25 cellular contexts compared by ENCODE assay signal in the genomic region with DNA sequence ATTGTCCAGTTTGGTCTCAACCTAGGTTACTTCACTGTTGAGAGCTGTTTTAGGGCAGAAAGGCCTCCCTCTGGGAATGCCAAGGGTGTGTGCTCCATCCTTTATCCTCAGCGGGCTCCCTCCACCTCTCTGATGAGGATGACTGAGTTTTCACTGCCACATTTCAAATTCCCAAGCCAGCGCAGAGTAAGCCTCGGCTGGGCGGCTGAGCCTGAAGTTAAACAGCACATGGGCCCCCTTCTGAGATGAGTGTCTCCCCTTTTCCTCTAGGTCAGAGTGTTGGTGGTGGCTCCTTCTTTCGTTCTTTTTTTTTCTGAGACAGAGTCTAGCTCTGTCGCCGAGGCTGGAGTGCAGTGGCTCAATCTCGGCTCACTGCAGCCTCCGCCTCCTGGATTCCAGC. TPM values are rescaled to one million over a fixed set of nuclear protein-coding genes. Genes with fewer than 3 reads are reported as not detected.
"Had no signal": no experiment of that assay in that cellular context is flagged by ENCODE, and none has a peak within 500 bp of the region (broad histone marks: within the 10 kb centered on the region; RNA-seq: fewer than 3 reads in every experiment).

No MANE protein-coding gene starts in this region.

- FAIRE-seq: colon, endothelial cell of umbilical vein, frontal cortex had no signal

- H2AFZ ChIP-seq: hepatocyte had no signal

- H3K4me3 ChIP-seq: coronary artery, dorsolateral prefrontal cortex, esophagus muscularis mucosa, gastroesophageal sphincter, heart left ventricle, hepatocyte, left lung, lower lobe of right lung, mucosa of descending colon had no signal

- H3K27me3 ChIP-seq: dorsolateral prefrontal cortex, foreskin keratinocyte, gastroesophageal sphincter, heart left ventricle, hepatocyte, left lung had no signal

- H3K4me2 ChIP-seq: hepatocyte had no signal

- H3K4me1 ChIP-seq: foreskin keratinocyte, left lung had no signal

- H3K79me2 ChIP-seq: hepatocyte had no signal

- DNase-seq: dermis blood vessel endothelial cell; dorsolateral prefrontal cortex; effector CD4-positive, alpha-beta T cell; effector memory CD4-positive, alpha-beta T cell; foreskin keratinocyte; heart left ventricle; hypothalamus; immature natural killer cell; islet precursor cell; left cardiac atrium; left lung; left ventricle myocardium superior; lower lobe of right lung; mesendoderm; mucosa of descending colon; naive B cell; naive thymus-derived CD8-positive, alpha-beta T cell had no signal

- H3K27ac ChIP-seq: coronary artery, dorsolateral prefrontal cortex, esophagus muscularis mucosa, foreskin keratinocyte, gastroesophageal sphincter, heart left ventricle, hepatocyte, left lung, lower lobe of right lung had no signal

- H3K36me3 ChIP-seq: esophagus muscularis mucosa, gastroesophageal sphincter, heart left ventricle, left lung, lower lobe of right lung had no signal

- H3K9me3 ChIP-seq: esophagus muscularis mucosa, gastroesophageal sphincter, heart left ventricle, left lung, lower lobe of right lung, mucosa of descending colon had no signal

- ATAC-seq: foreskin keratinocyte; gastroesophageal sphincter; heart left ventricle; left cardiac atrium; left lung; left ventricle myocardium superior; lower lobe of right lung; mucosa of descending colon; naive thymus-derived CD8-positive, alpha-beta T cell had no signal

RNA-seq across cellular contexts. Expression of a gene that starts 24.7 kb away (rescaled TPM):
- total RNA-seq: endothelial cell of umbilical vein, fibroblast of lung, lower lobe of right lung had no signal
